In the genomic region with DNA sequence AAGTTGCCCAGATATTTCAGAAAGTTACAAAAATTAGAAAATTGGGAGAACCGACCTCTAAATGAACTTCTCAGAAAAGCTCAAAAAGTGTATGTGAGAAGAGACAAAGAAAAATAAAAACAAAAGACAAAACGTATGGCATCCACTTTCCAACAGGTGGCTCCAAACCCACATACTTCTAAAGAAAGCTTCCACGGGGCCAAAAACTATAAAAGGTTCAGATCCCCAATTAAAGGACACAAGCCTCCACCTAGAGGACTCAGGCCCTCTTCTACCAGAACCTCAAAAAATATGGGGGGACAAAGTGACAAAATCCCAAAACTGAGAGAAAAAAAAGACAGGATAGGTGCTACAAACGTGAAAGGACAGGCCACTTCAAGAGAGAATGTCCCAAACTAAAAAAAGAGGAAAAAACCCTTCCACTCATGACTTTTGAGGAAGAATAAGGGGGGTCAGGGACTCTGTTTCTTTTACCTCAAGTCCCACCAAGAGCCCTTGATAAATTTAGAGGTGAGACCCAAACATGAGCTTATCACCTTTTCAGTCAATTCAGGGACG, we compare ENCODE assay signal across 1 cellular context.
TF ChIP-seq lines count a peak whose summit lies in the region.

No MANE protein-coding gene starts in this region.

TF ChIP-seq in H1, 55 proteins besides CTCF, POLR2A, EP300 and RAD21:
- TF ChIP-seq BACH1 (IDR thresholded peaks at IDR 0.05; ENCODE audit: low read length) (no peak), SP1 (IDR thresholded peaks at IDR 0.05; ENCODE audit: low read depth, low read length) (no peak), TEAD4 (IDR thresholded peaks at IDR 0.05; ENCODE audit: low read depth, low read length) (no peak), SIRT6 (IDR thresholded peaks at IDR 0.05; ENCODE audit: low read length) (no peak), POU5F1 (IDR thresholded peaks at IDR 0.05; ENCODE audit: low read depth, low read length) (no peak), RNF2 (IDR thresholded peaks at IDR 0.05; ENCODE audit: borderline replicate concordance, low read depth, low read length, missing control alignments, poor library complexity, severe bottlenecking) (no peak), SP2 (IDR thresholded peaks at IDR 0.05; ENCODE audit: low read length) (no peak), CTBP2 (IDR thresholded peaks at IDR 0.05; ENCODE audit: borderline replicate concordance, insufficient read depth, insufficient read length, low read length) (no peak)
